8 cellular contexts compared by ENCODE assay signal in genomic region chr3:47782538-47783308, GRCh38. TPM values are rescaled to one million over a fixed set of nuclear protein-coding genes. Genes with fewer than 3 reads are reported as not detected.
DNase-seq lines count a peak whose midpoint lies in the region; ATAC-seq and TF ChIP-seq lines count a peak whose summit lies in the region.

No MANE protein-coding gene starts in this region.

- TF ChIP-seq CTCF in NB4 (IDR thresholded peaks at IDR 0.05; ENCODE audit: low read depth, low read length) = no peak
- TF ChIP-seq CTCF in endodermal cell (conservative IDR thresholded peaks at IDR 0.05) = no peak
- no peak for TF ChIP-seq CTCF in ovary (IDR thresholded peaks at IDR 0.05)

- H3K4me1 Mint-ChIP-seq in endodermal cell = peaks cover 9% of the 10 kb centered on the region

- 84 to 91% methylated on average over 10 to 18 of the region's 19 CpGs for WGBS in endodermal cell (ENCODE audit: insufficient coverage in 1 of 2, insufficient read length in 1 of 2), 2 experiments
- 78 to 82% (median 79%) methylated on average over 19 of the region's 19 CpGs for whole genome bisulfite sequencing in ovary, 3 donors

- no peaks in the 10 kb centered on the region for H3K9me3 ChIP-seq in endodermal cell (ENCODE audit: control insufficient read depth, low read length)
- H3K9me3 ChIP-seq in ovary = no peaks in the 10 kb centered on the region

- H3K4me3 Mint-ChIP-seq in endodermal cell = peak overlapping the region; percentile 90

- H3K36me3 Mint-ChIP-seq in endodermal cell (ENCODE audit: low read depth) = peaks cover 1% of the 10 kb centered on the region

- H3K9ac ChIP-seq in endodermal cell (ENCODE audit: extremely low read depth, low read length, poor library complexity, severe bottlenecking) = peak overlapping the region; percentile 98

- H3K4me1 ChIP-seq in endodermal cell (ENCODE audit: control insufficient read depth, insufficient read depth, low read length) (no peaks in the 10 kb centered on the region), ovary (ENCODE audit: insufficient read depth) (peaks cover 4% of the 10 kb centered on the region)

- H3K27ac ChIP-seq in endodermal cell (ENCODE audit: low read depth, low read length) = peak overlapping the region; percentile 100
- peak overlapping the region; percentile 71 to 91 for H3K27ac ChIP-seq in ovary

- H3K36me3 ChIP-seq in endodermal cell (ENCODE audit: control insufficient read depth, insufficient read depth, low read length) (no peaks in the 10 kb centered on the region), ovary (no peaks in the 10 kb centered on the region)

- no peak for TF ChIP-seq EP300 in ovary (IDR thresholded peaks at IDR 0.05)

- H3K9me3 Mint-ChIP-seq in endodermal cell = no peaks in the 10 kb centered on the region

- H3K27me3 Mint-ChIP-seq in endodermal cell (ENCODE audit: insufficient read depth) = no peaks in the 10 kb centered on the region

- H3K27me3 ChIP-seq in endodermal cell (ENCODE audit: control insufficient read depth, insufficient read depth, low read length, poor library complexity, severe bottlenecking) (no peaks in the 10 kb centered on the region), ovary (no peaks in the 10 kb centered on the region)

- TF ChIP-seq POLR2A in NB4 (IDR thresholded peaks at IDR 0.05; ENCODE audit: extremely low read depth, insufficient read length) (no peak), ovary (IDR thresholded peaks at IDR 0.05) (no peak)

- H3K4me3 ChIP-seq in NB4 (ENCODE audit: low read depth, low read length) (peak overlapping the region; percentile 68), endodermal cell (ENCODE audit: low read length) (peak overlapping the region; percentile 99), ovary (peak overlapping the region; percentile 96)

- peak; percentile 2 for ATAC-seq in GM18861 (IDR thresholded peaks at IDR 0.05; ENCODE audit: unreplicated experiment)

- peak overlapping the region; percentile 98 for H3K27ac Mint-ChIP-seq in endodermal cell

- intact Hi-C loops in ovary (cut with DNase I) = no loop called here

- DNase-seq in NB4 (ENCODE audit: low read depth) = peak; percentile 72
- peak; percentile 47 for DNase-seq in endodermal cell
- DNase-seq in ovary = no peak
- DNase-seq in 8988T = no peak
- no peak for DNase-seq in pons (ENCODE audit: low spot score)
- DNase-seq in NCI-H2196 (lab: John Stamatoyannopoulos, UW; ENCODE audit: unreplicated experiment) = no peak
- DNase-seq in NCI-H748 treated with DMSO at 0.1 percent for 48 hours (lab: John Stamatoyannopoulos, UW) = no peak

RNA-seq across cellular contexts. Expression of gene SMARCC1, which starts 1.0 kb away (rescaled TPM):
- total RNA-seq in endodermal cell (100 to 1,000 TPM; 200 to 231 TPM), ovary (10 to 100 TPM; 26.1 to 68.9 (median 64.5) TPM)
- 149 TPM for polyA plus RNA-seq in endodermal cell (2013, experiment 1 of 2)
- polyA plus RNA-seq in endodermal cell (2013, experiment 2 of 2) = 144 TPM
- 10 to 100 TPM; 24.8 to 50.6 TPM for polyA plus RNA-seq in ovary

RNA-seq across cellular contexts. Expression of gene DHX30, which starts 20.2 kb away (rescaled TPM):
- total RNA-seq in endodermal cell (100 to 1,000 TPM; 104 to 113 TPM), ovary (10 to 100 TPM; 48.0 to 66.8 (median 60.3) TPM)
- 96.9 TPM for polyA plus RNA-seq in endodermal cell (2013, experiment 1 of 2)
- polyA plus RNA-seq in endodermal cell (2013, experiment 2 of 2) = 86.5 TPM
- polyA plus RNA-seq in ovary = 10 to 100 TPM; 19.5 to 44.5 TPM

Comparison
In these comparisons a context has a peak if more than half of its experiments do, and no peak if none do; other contexts are left out.
1. DNase-seq: peak in NB4 (single experiment) and endodermal cell (single experiment); none in ovary (0 of 5), 8988T (single experiment), pons (single experiment), NCI-H2196 (single experiment) and NCI-H748 treated with DMSO at 0.1 percent for 48 hours (single experiment).
2. Peak in every context shown above with its lines, with median percentiles within 50 percentile points of each other: H3K4me3 ChIP-seq.